ENCODE assay signal across 8 cellular contexts in the genomic region with DNA sequence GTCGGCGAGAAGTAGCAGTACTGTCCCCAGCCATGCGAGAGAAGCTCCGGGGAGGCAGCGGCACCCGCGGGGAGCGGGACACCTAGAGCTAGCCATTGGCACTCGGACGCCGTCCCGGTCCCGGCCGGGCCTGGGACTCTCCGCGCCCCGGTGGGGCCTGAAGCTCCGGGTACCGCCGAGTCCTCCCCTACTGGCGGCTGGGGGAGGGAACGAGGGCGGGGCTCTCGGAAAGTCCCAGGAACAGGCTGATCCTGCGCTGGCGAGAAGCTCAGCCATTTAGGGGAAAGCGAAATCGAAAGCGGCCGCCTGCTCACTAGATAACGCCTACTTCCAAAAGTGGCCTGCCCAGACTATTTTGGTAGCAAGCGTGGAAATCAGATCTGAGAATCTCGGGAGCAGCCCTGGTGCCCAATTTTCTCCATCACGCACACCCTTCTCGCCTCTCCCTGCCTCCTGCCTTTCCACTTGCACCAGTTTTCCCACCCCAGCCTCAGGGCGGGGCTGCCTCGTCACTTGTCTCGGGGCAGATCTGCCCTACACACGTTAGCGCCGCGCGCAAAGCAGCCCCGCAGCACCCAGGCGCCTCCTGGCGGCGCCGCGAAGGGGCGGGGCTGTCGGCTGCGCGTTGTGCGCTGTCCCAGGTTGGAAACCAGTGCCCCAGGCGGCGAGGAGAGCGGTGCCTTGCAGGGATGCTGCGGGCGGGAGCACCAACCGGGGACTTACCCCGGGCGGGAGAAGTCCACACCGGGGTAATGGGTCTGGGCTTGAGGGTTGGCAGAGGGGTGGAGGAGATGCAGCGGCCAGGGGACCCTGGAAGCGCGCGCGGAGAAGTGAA. TPM values are rescaled to one million over a fixed set of nuclear protein-coding genes. Genes with fewer than 3 reads are reported as not detected.
A peak's percentile ranks its signal among the peaks of the same experiment; 100 is the strongest.
DNase-seq lines count a peak whose midpoint lies in the region; ATAC-seq and TF ChIP-seq lines count a peak whose summit lies in the region.

A gene (plus strand): TSS at position 652 of the 835 bp plus-strand sequence. CDS start 38 bp downstream, at position 690.
A gene with protein sequence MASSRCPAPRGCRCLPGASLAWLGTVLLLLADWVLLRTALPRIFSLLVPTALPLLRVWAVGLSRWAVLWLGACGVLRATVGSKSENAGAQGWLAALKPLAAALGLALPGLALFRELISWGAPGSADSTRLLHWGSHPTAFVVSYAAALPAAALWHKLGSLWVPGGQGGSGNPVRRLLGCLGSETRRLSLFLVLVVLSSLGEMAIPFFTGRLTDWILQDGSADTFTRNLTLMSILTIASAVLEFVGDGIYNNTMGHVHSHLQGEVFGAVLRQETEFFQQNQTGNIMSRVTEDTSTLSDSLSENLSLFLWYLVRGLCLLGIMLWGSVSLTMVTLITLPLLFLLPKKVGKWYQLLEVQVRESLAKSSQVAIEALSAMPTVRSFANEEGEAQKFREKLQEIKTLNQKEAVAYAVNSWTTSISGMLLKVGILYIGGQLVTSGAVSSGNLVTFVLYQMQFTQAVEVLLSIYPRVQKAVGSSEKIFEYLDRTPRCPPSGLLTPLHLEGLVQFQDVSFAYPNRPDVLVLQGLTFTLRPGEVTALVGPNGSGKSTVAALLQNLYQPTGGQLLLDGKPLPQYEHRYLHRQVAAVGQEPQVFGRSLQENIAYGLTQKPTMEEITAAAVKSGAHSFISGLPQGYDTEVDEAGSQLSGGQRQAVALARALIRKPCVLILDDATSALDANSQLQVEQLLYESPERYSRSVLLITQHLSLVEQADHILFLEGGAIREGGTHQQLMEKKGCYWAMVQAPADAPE (minus strand): TSS at position 164 of the 835 bp plus-strand sequence. CDS start 68 bp downstream, at position 96.

- peaks cover 2% of the 10 kb centered on the region for H3K36me3 ChIP-seq in kidney epithelial cell (ENCODE audit: control insufficient read depth, insufficient read depth, low read length)

- TF ChIP-seq CTCF in AG10803 (conservative IDR thresholded peaks at IDR 0.05; ENCODE audit: low read length) = peak; percentile 58
- TF ChIP-seq CTCF in kidney epithelial cell (IDR thresholded peaks at IDR 0.05; ENCODE audit: insufficient read depth, low read length, poor library complexity, severe bottlenecking) = peak; percentile 59

- ATAC-seq in GM18873 (IDR thresholded peaks at IDR 0.05; ENCODE audit: low FRiP score, unreplicated experiment) (peak; percentile 60), HG03135 (IDR thresholded peaks at IDR 0.05; ENCODE audit: unreplicated experiment) (peak; percentile 83)

- DNase-seq in AG10803 (ENCODE audit: low read depth) (peak; percentile 90), NCI-H226 (peak; percentile 92), cerebellar nuclear complex (lab: John Stamatoyannopoulos, UW) (peak; percentile 58 to 59), kidney epithelial cell (ENCODE audit: low read depth) (no peak)
- DNase-seq in activated CD4-positive, alpha-beta T cell treated with anti-CD3 and anti-CD28 coated beads for 1 hour = peak; percentile 94
- peak; percentile 98 for DNase-seq in stimulated activated CD4-positive, alpha-beta T cell treated with anti-CD3 and anti-CD28 coated beads, Interleukin-15, amount 100 ng/mL, for 24 hours

- H3K4me3 ChIP-seq in AG10803 (ENCODE audit: low read length) = peak within 1 kb of the TSS; percentile 89
- H3K4me3 ChIP-seq in kidney epithelial cell (ENCODE audit: low read depth, low read length) = peak within 1 kb of the TSS; percentile 72

- no peaks in the 10 kb centered on the region for H3K27me3 ChIP-seq in kidney epithelial cell (ENCODE audit: control insufficient read depth, insufficient read depth, low read length)

RNA-seq across cellular contexts. Expression of the first gene that starts in this region (rescaled TPM):
- total RNA-seq in kidney epithelial cell = 23.0 and 24.6 TPM in 2 replicates

RNA-seq across cellular contexts. Expression of the second gene that starts in this region (rescaled TPM):
- 77.6 and 79.1 TPM in 2 replicates for total RNA-seq in kidney epithelial cell
